17 cellular contexts compared by ENCODE assay signal in the genomic region with DNA sequence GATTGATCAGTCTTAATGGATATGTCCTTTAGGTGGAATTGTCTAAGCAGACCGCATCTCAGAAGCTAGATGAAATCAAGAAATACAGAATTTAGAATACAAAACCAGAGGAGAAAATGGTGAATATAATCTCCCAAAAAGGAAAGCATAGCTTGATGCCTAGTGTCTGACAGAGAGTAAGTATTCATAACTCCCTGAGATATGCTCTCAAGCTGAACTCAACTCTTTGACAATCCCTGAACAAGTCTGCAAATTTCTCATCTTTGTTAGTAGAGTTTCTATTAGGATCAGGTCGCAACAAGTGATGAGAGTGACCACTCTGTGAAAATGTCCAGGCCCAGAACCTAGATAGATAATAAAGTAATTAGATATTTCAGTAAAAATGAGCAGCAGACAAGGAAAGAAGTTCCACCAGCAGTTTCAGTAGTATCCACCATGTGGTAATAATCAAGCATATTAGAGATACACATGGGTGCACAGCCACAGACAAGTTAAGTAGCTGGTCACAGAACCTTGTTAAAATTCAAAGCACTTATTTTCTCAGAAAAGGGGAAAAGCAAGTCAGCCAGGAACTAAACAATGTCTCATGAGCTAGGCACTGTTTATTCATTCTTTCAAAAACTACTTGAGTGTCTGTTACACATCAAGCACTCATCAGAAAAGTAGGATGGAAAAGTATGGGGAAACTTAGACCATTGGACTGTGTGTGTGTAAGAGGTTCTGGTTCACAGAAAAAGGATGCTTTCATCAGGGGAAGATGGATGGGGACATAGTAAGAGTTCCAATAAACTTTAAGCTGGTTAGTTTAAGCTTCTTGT.
DNase-seq lines count a peak whose midpoint lies in the region; ATAC-seq and TF ChIP-seq lines count a peak whose summit lies in the region.
"Had no signal": no experiment of that assay in that cellular context is flagged by ENCODE, and none has a peak within 500 bp of the region (broad histone marks: within the 10 kb centered on the region; RNA-seq: fewer than 3 reads in every experiment).

No MANE protein-coding gene starts in this region.

- no peak overlapping the region for H3K9ac ChIP-seq in SK-N-SH

- H3K4me3 ChIP-seq in SK-N-SH (ENCODE audit: low read depth in 2 of 2, low read length in 1 of 2) (no peak overlapping the region), fibroblast of villous mesenchyme (ENCODE audit: low read depth, low read length) (no peak overlapping the region)

- peaks cover 0 to 3% of the 10 kb centered on the region in 2 experiments for H3K36me3 ChIP-seq in SK-N-SH (replicated peaks in 1 of 2; ENCODE audit: control insufficient read depth in 1 of 2, insufficient read depth in 2 of 2, low read length in 1 of 2)

- CTCF ChIA-PET in SK-N-SH (lab: Yijun Ruan, JAX) = interaction anchor here (0.9 kb wide), 1 partner anchor 17 kb away, joined by 3 read pairs; no protein-coding TSS in a partner anchor

- peak; percentile 14 to 61; a peak in 1 of 4 replicates for TF ChIP-seq EP300 in SK-N-SH (IDR thresholded peaks at IDR 0.05; ENCODE audit: borderline replicate concordance in 1 of 2, low read depth in 1 of 2, low read length in 1 of 2)

- H3K27ac ChIP-seq in SK-N-SH (ENCODE audit: low read depth in 2 of 2, low read length in 1 of 2) = peak overlapping the region; percentile 69 to 85
- H3K27ac ChIP-seq: RWPE1 had no signal

- POLR2A ChIA-PET in SK-N-SH (lab: Yijun Ruan, JAX) = no interaction called here

- peaks cover 23% of the 10 kb centered on the region for H3F3A ChIP-seq in SK-N-SH (replicated peaks; ENCODE audit: insufficient read depth)

- DNase-seq in AG08395 (ENCODE audit: low spot score) = peak; percentile 22
- DNase-seq in GM04504 (ENCODE audit: low read depth) = peak; percentile 45
- peak; percentile 14 for DNase-seq in SK-N-SH
- peak; percentile 40 for DNase-seq in fibroblast of villous mesenchyme (ENCODE audit: low read depth)
- DNase-seq in T-helper 1 cell = no peak
- DNase-seq in NCI-H2107 (lab: John Stamatoyannopoulos, UW) = no peak
- no peak for DNase-seq in H4 (ENCODE audit: low spot score)
- DNase-seq: 8988T; Caco-2; CD4-positive, CD25-positive, alpha-beta regulatory T cell; DMS153; Kasumi-1; NCI-H187 treated with DMSO at 0.1 percent for 48 hours; NCI-H446; NK-92 treated with Interleukin-12 subunit alpha and Interleukin-12 subunit beta, amount 100 ng/mL, for 24 hours had no signal

- 60% methylated on average over 2 of the region's 2 CpGs for WGBS in SK-N-SH (ENCODE audit: low lambda C conversion rate)

- TF ChIP-seq RAD21 in SK-N-SH (IDR thresholded peaks at IDR 0.05; ENCODE audit: low read length) = 0 out of 2 replicates have a peak, but pooled peaks have one; percentile 6

- peak overlapping the region; percentile 37; the same call in 1 of the 2 replicates for H2AFZ ChIP-seq in SK-N-SH (ENCODE audit: low read depth)

- H3K9me2 ChIP-seq in SK-N-SH = no peaks in the 10 kb centered on the region

- no peak for ATAC-seq in HG02610 (IDR thresholded peaks at IDR 0.05; ENCODE audit: unreplicated experiment)

- no peak for TF ChIP-seq CTCF in SK-N-SH (IDR thresholded peaks at IDR 0.05)
- TF ChIP-seq CTCF in fibroblast of villous mesenchyme (IDR thresholded peaks at IDR 0.05; ENCODE audit: insufficient read depth, low read depth, low read length) = no peak

- H3K27me3 ChIP-seq in SK-N-SH (ENCODE audit: insufficient read depth) = no peaks in the 10 kb centered on the region

- H4K20me1 ChIP-seq in SK-N-SH (ENCODE audit: insufficient read depth) = no peaks in the 10 kb centered on the region

- H3K4me1 ChIP-seq in SK-N-SH (ENCODE audit: control insufficient read depth in 1 of 2, insufficient read depth in 2 of 2, low read depth in 1 of 2, low read length in 1 of 2) = peaks cover 8 to 12% of the 10 kb centered on the region in 2 experiments; a peak in 2 of 4 replicates
- H3K4me1 ChIP-seq: Caco-2 had no signal

- no peaks in the 10 kb centered on the region for H3K79me2 ChIP-seq in SK-N-SH (ENCODE audit: insufficient read depth)

- no peak overlapping the region for H3K4me2 ChIP-seq in SK-N-SH

- H3K9me3 ChIP-seq in SK-N-SH = no peaks in the 10 kb centered on the region
- H3K9me3 ChIP-seq: Caco-2 had no signal

TF ChIP-seq in SK-N-SH, 30 proteins besides CTCF, POLR2A, EP300 and RAD21:
- TF ChIP-seq YY1 (IDR thresholded peaks at IDR 0.05; ENCODE audit: low read depth) (no peak), ELF1 (IDR thresholded peaks at IDR 0.05) (no peak), NRF1 (IDR thresholded peaks at IDR 0.05; ENCODE audit: low read depth, low read length) (no peak), CHD2 (IDR thresholded peaks at IDR 0.05; ENCODE audit: low read length, partially characterized antibody) (peak; percentile 44), RXRA (IDR thresholded peaks at IDR 0.05; ENCODE audit: borderline replicate concordance, low read depth) (no peak), TCF12 (IDR thresholded peaks at IDR 0.05) (peak; percentile 69), FOSL2 (IDR thresholded peaks at IDR 0.05; ENCODE audit: borderline replicate concordance, low read depth) (no peak), GATA2 (CRISPR knock-in tag; IDR thresholded peaks at IDR 0.05) (no peak), RCOR1 (IDR thresholded peaks at IDR 0.05; ENCODE audit: low read length) (peak; percentile 67; the same call in 1 of the 2 replicates)
- TF ChIP-seq, protein P1, sequence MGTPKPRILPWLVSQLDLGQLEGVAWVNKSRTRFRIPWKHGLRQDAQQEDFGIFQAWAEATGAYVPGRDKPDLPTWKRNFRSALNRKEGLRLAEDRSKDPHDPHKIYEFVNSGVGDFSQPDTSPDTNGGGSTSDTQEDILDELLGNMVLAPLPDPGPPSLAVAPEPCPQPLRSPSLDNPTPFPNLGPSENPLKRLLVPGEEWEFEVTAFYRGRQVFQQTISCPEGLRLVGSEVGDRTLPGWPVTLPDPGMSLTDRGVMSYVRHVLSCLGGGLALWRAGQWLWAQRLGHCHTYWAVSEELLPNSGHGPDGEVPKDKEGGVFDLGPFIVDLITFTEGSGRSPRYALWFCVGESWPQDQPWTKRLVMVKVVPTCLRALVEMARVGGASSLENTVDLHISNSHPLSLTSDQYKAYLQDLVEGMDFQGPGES (IDR thresholded peaks at IDR 0.05; ENCODE audit: low read depth, low read length) = no peak
- TF ChIP-seq, protein P2, sequence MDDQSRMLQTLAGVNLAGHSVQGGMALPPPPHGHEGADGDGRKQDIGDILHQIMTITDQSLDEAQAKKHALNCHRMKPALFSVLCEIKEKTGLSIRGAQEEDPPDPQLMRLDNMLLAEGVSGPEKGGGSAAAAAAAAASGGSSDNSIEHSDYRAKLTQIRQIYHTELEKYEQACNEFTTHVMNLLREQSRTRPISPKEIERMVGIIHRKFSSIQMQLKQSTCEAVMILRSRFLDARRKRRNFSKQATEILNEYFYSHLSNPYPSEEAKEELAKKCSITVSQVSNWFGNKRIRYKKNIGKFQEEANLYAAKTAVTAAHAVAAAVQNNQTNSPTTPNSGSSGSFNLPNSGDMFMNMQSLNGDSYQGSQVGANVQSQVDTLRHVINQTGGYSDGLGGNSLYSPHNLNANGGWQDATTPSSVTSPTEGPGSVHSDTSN (IDR thresholded peaks at IDR 0.05) = peak; percentile 17; the same call in 1 of the 2 replicates
TF ChIP-seq in SK-N-SH: peak in this region for 4.

Comparison
In these comparisons a context has a peak if more than half of its experiments do, and no peak if none do; other contexts are left out.
1. DNase-seq: peak in AG08395 (single experiment), GM04504 (single experiment), SK-N-SH (single experiment) and fibroblast of villous mesenchyme (single experiment); none in T-helper 1 cell (0 of 5), NCI-H2107 (single experiment) and H4 (single experiment).